Comparison of ENCODE assay signal across 14 cellular contexts in the genomic region with DNA sequence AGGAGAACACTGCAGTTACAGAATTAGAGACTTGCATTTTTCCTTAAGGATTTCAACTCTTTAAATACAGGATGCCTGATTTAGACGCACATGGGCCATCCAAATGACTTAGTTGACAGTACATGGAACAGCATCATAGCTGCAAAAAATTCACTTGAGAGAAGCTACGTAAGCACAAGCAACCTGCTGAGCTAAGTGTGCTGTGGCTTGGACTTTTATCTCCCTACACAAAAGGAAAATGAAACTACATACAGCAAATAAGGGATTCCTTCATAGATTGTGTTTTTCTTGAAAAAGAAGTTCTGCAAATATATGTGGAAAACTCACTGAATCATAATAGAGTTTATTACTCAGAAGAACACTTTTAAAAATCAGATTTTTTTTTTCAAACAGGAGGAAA.
A peak's percentile ranks its signal among the peaks of the same experiment; 100 is the strongest.
DNase-seq lines count a peak whose midpoint lies in the region; ATAC-seq lines count a peak whose summit lies in the region.
"Had no signal": no experiment of that assay in that cellular context is flagged by ENCODE, and none has a peak within 500 bp of the region (broad histone marks: within the 10 kb centered on the region; RNA-seq: fewer than 3 reads in every experiment).

No MANE protein-coding gene starts in this region.

- no peaks in the 10 kb centered on the region for H3K9me3 Mint-ChIP-seq in activated CD4-positive, alpha-beta T cell treated with anti-CD3 and anti-CD28 coated beads for 36 hours (ENCODE audit: low read depth)
- H3K9me3 Mint-ChIP-seq in activated T-helper 17 cell treated with anti-CD3 and anti-CD28 coated beads, Interleukin-2, amount 50 U/mL, for 72 hours = peaks cover 5% of the 10 kb centered on the region
- H3K9me3 Mint-ChIP-seq in naive thymus-derived CD8-positive, alpha-beta T cell = peaks cover 0 to 3% (median 0%) of the 10 kb centered on the region in 9 donors
- H3K9me3 Mint-ChIP-seq: naive B cell had no signal

- no peaks in the 10 kb centered on the region for H3K36me3 Mint-ChIP-seq in activated CD4-positive, alpha-beta T cell treated with anti-CD3 and anti-CD28 coated beads for 36 hours (ENCODE audit: low read depth)
- H3K36me3 Mint-ChIP-seq in activated T-helper 17 cell treated with anti-CD3 and anti-CD28 coated beads, Interleukin-2, amount 50 U/mL, for 72 hours (ENCODE audit: low read depth) = no peaks in the 10 kb centered on the region
- no peaks in the 10 kb centered on the region for H3K36me3 Mint-ChIP-seq in naive thymus-derived CD8-positive, alpha-beta T cell
- H3K36me3 Mint-ChIP-seq: naive B cell had no signal

- H3K27ac Mint-ChIP-seq in activated CD4-positive, alpha-beta T cell treated with anti-CD3 and anti-CD28 coated beads for 36 hours = no peak overlapping the region
- no peak overlapping the region for H3K27ac Mint-ChIP-seq in activated T-helper 17 cell treated with anti-CD3 and anti-CD28 coated beads, Interleukin-2, amount 50 U/mL, for 72 hours
- H3K27ac Mint-ChIP-seq in naive thymus-derived CD8-positive, alpha-beta T cell = no peak overlapping the region
- H3K27ac Mint-ChIP-seq: naive B cell had no signal

- POLR2A ChIA-PET in activated CD4-positive, alpha-beta T cell treated with anti-CD3 and anti-CD28 coated beads for 36 hours (lab: Charles Lee) = no interaction called here
- POLR2A ChIA-PET in naive thymus-derived CD8-positive, alpha-beta T cell (lab: Charles Lee) = no interaction called here

- peak; percentile 23 for ATAC-seq in activated CD4-positive, alpha-beta T cell treated with anti-CD3 and anti-CD28 coated beads for 36 hours
- ATAC-seq in activated T-helper 17 cell treated with anti-CD3 and anti-CD28 coated beads, Interleukin-2, amount 50 U/mL, for 72 hours (replicated peaks) = no peak
- no peak for ATAC-seq in naive thymus-derived CD8-positive, alpha-beta T cell
- ATAC-seq in GM18520 (IDR thresholded peaks at IDR 0.05; ENCODE audit: unreplicated experiment) = no peak

- no peaks in the 10 kb centered on the region for H3K4me1 Mint-ChIP-seq in activated CD4-positive, alpha-beta T cell treated with anti-CD3 and anti-CD28 coated beads for 36 hours
- H3K4me1 Mint-ChIP-seq in activated T-helper 17 cell treated with anti-CD3 and anti-CD28 coated beads, Interleukin-2, amount 50 U/mL, for 72 hours = no peaks in the 10 kb centered on the region
- peaks cover 0 to 6% (median under 1%) of the 10 kb centered on the region in 4 donors for H3K4me1 Mint-ChIP-seq in naive thymus-derived CD8-positive, alpha-beta T cell

- no peak for DNase-seq in activated CD4-positive, alpha-beta T cell treated with anti-CD3 and anti-CD28 coated beads for 36 hours
- no peak for DNase-seq in activated CD4-positive, alpha-beta T cell treated with anti-CD3 and anti-CD28 coated beads, Interleukin-2, amount 50 U/mL, for 1 hour
- DNase-seq in NCI-H1105 (lab: John Stamatoyannopoulos, UW) = peak; percentile 3
- DNase-seq in naive thymus-derived CD8-positive, alpha-beta T cell = no peak
- no peak for DNase-seq in stimulated activated naive CD4-positive, alpha-beta T cell treated with Interleukin-2 at 50 U/mL for 16 hours (lab: John Stamatoyannopoulos, UW)
- no peak for DNase-seq in NCI-H2196 treated with DMSO at 0.1 percent for 48 hours (lab: John Stamatoyannopoulos, UW; ENCODE audit: unreplicated experiment)
- DNase-seq: activated CD4-positive, alpha-beta T cell treated with anti-CD3 and anti-CD28 coated beads for 48 hours; dermis blood vessel endothelial cell; hypothalamus; naive B cell; SIG-M5; testis had no signal

- H3K4me3 Mint-ChIP-seq in activated CD4-positive, alpha-beta T cell treated with anti-CD3 and anti-CD28 coated beads for 36 hours = peak overlapping the region; percentile 15
- peak overlapping the region; percentile 45 for H3K4me3 Mint-ChIP-seq in activated T-helper 17 cell treated with anti-CD3 and anti-CD28 coated beads, Interleukin-2, amount 50 U/mL, for 72 hours
- H3K4me3 Mint-ChIP-seq in naive thymus-derived CD8-positive, alpha-beta T cell = peak overlapping the region in 7 of 10 donors; percentile 37 to 75 (median 68)

- peaks cover 24% of the 10 kb centered on the region for H3K27me3 Mint-ChIP-seq in activated CD4-positive, alpha-beta T cell treated with anti-CD3 and anti-CD28 coated beads for 36 hours
- H3K27me3 Mint-ChIP-seq in activated T-helper 17 cell treated with anti-CD3 and anti-CD28 coated beads, Interleukin-2, amount 50 U/mL, for 72 hours = peaks cover 21% of the 10 kb centered on the region
- H3K27me3 Mint-ChIP-seq in naive thymus-derived CD8-positive, alpha-beta T cell = peaks cover 13 to 38% (median 24%) of the 10 kb centered on the region in 5 donors

- intact Hi-C loops in activated CD4-positive, alpha-beta T cell treated with anti-CD3 and anti-CD28 coated beads for 36 hours (cut with DNase I, micrococcal nuclease) = no loop called here

- CTCF ChIA-PET in activated CD4-positive, alpha-beta T cell treated with anti-CD3 and anti-CD28 coated beads for 36 hours (lab: Charles Lee) = interaction anchor here (0.5 kb wide), 1 partner anchor 118 kb away, joined by 3 read pairs; no protein-coding TSS in a partner anchor

Comparison
In these comparisons a context has a peak if more than half of its experiments do, and no peak if none do; other contexts are left out.
1. H3K4me3 Mint-ChIP-seq: peak in every context shown above with its lines; median percentile 68 in naive thymus-derived CD8-positive, alpha-beta T cell; 45 in activated T-helper 17 cell treated with anti-CD3 and anti-CD28 coated beads, Interleukin-2, amount 50 U/mL, for 72 hours; 15 in activated CD4-positive, alpha-beta T cell treated with anti-CD3 and anti-CD28 coated beads for 36 hours.